In genomic region chr11:118132385-118133151, GRCh38 we compare ENCODE assay signal across 18 cellular contexts. TPM values are rescaled to one million over a fixed set of nuclear protein-coding genes. Genes with fewer than 3 reads are reported as not detected.
A peak's percentile ranks its signal among the peaks of the same experiment; 100 is the strongest.
DNase-seq lines count a peak whose midpoint lies in the region; ATAC-seq, FAIRE-seq and TF ChIP-seq lines count a peak whose summit lies in the region.
"Had no signal": no experiment of that assay in that cellular context is flagged by ENCODE, and none has a peak within 500 bp of the region (broad histone marks: within the 10 kb centered on the region; RNA-seq: fewer than 3 reads in every experiment).

No MANE protein-coding gene starts in this region.

- DNase-seq in MCF 10A (ENCODE audit: unreplicated experiment) (peak; percentile 57), breast epithelium (ENCODE audit: low spot score in 2 of 2) (no peak), epithelial cell of esophagus (ENCODE audit: low read depth) (peak; percentile 46), pancreas (no peak), upper lobe of right lung (peak; percentile 35), AML-193 (lab: John Stamatoyannopoulos, UW) (no peak), kidney tubule cell (ENCODE audit: low spot score) (no peak)
- DNase-seq: BE2C; CD4-positive, alpha-beta memory T cell; DMS79; GM23248; H7 had no signal

- H3K27ac ChIP-seq in breast epithelium, result no peak overlapping the region
- no peak overlapping the region for H3K27ac ChIP-seq in pancreas
- no peak overlapping the region for H3K27ac ChIP-seq in upper lobe of right lung
- H3K27ac ChIP-seq: C4-2B, GM23248 had no signal

- TF ChIP-seq POLR2A in breast epithelium (IDR thresholded peaks at IDR 0.05), result no peak

- no peaks in the 10 kb centered on the region for H3K27me3 ChIP-seq in breast epithelium
- H3K27me3 ChIP-seq in pancreas, result no peaks in the 10 kb centered on the region
- H3K27me3 ChIP-seq in upper lobe of right lung, result no peaks in the 10 kb centered on the region

- peaks cover 22% of the 10 kb centered on the region for H3K27me3 Mint-ChIP-seq in MCF 10A (ENCODE audit: insufficient read depth, unreplicated experiment)

- CTCF ChIA-PET in MCF 10A (lab: Yijun Ruan, JAX), result interaction anchor here (1.2 to 2.1 kb wide), 2 partner anchors 12 to 39 kb away, joined by 8 to 10 read pairs; no protein-coding TSS in a partner anchor

- intact Hi-C loops in MCF 10A (cut with micrococcal nuclease) (no loop called here), breast epithelium (cut with DNase I; ENCODE audit: low total_unique reads) (no loop called here), pancreas (cut with DNase I) (no loop called here), upper lobe of right lung (cut with DNase I) (no loop called here)

- H3K27ac Mint-ChIP-seq in MCF 10A (ENCODE audit: low read depth, unreplicated experiment), result no peak overlapping the region

- H3K36me3 ChIP-seq in breast epithelium (no peaks in the 10 kb centered on the region), pancreas (no peaks in the 10 kb centered on the region), upper lobe of right lung (no peaks in the 10 kb centered on the region)
- H3K36me3 ChIP-seq: BE2C had no signal

- ATAC-seq in pancreas, result peak in 3 of 4 donors; percentile 33 to 62 (median 38)
- ATAC-seq in upper lobe of right lung, result no peak
- ATAC-seq: HepG2 had no signal

- FAIRE-seq in pancreas (lab: Jason Lieb, UNC), result no peak
- FAIRE-seq: A204.1, GM12891, HepG2, HTR-8/SVneo had no signal

- H3K9me3 Mint-ChIP-seq in MCF 10A (ENCODE audit: unreplicated experiment), result no peaks in the 10 kb centered on the region
- H3K9me3 Mint-ChIP-seq: CD4-positive, alpha-beta memory T cell had no signal

- H3K4me1 Mint-ChIP-seq in MCF 10A (ENCODE audit: insufficient read depth, unreplicated experiment), result no peaks in the 10 kb centered on the region
- H3K4me1 Mint-ChIP-seq: CD4-positive, alpha-beta memory T cell had no signal

- no peak overlapping the region for H3K4me3 ChIP-seq in breast epithelium
- no peak overlapping the region for H3K4me3 ChIP-seq in epithelial cell of esophagus (ENCODE audit: low read length)
- H3K4me3 ChIP-seq in pancreas, result no peak overlapping the region
- H3K4me3 ChIP-seq in upper lobe of right lung, result no peak overlapping the region
- H3K4me3 ChIP-seq: GM23248 had no signal

- H3K36me3 Mint-ChIP-seq in MCF 10A (ENCODE audit: insufficient read depth, unreplicated experiment), result no peaks in the 10 kb centered on the region
- H3K36me3 Mint-ChIP-seq: CD4-positive, alpha-beta memory T cell had no signal

- H3K4me1 ChIP-seq in breast epithelium (no peaks in the 10 kb centered on the region), pancreas (peaks cover 0 to 5% (median 0%) of the 10 kb centered on the region in 3 donors), upper lobe of right lung (no peaks in the 10 kb centered on the region)

- no TSS peak for BruUV-seq in MCF 10A (replicated peaks; lab: Mats Ljungman, UMichigan)

- no peaks in the 10 kb centered on the region for H3K9me3 ChIP-seq in breast epithelium
- no peaks in the 10 kb centered on the region for H3K9me3 ChIP-seq in pancreas
- H3K9me3 ChIP-seq in upper lobe of right lung, result no peaks in the 10 kb centered on the region
- H3K9me3 ChIP-seq: BE2C had no signal

- H3K4me3 Mint-ChIP-seq in MCF 10A (ENCODE audit: unreplicated experiment), result no peak overlapping the region
- H3K4me3 Mint-ChIP-seq: CD4-positive, alpha-beta memory T cell had no signal

- 63 to 66% methylated on average over 15 of the region's 15 CpGs for WGBS in pancreas, 2 donors

- no peak for TF ChIP-seq CTCF in MCF 10A (IDR thresholded peaks at IDR 0.05; ENCODE audit: unreplicated experiment)
- no peak for TF ChIP-seq CTCF in breast epithelium (IDR thresholded peaks at IDR 0.05)
- no peak for TF ChIP-seq CTCF in epithelial cell of esophagus (IDR thresholded peaks at IDR 0.05; ENCODE audit: insufficient read depth, low read depth, low read length, missing control alignments)
- TF ChIP-seq CTCF in pancreas (IDR thresholded peaks at IDR 0.05), result no peak
- no peak for TF ChIP-seq CTCF in upper lobe of right lung (IDR thresholded peaks at IDR 0.05)

- POLR2A ChIA-PET in MCF 10A (lab: Yijun Ruan, JAX), result interaction anchor here (0.6 kb wide), 1 partner anchor 55 kb away, joined by 3 read pairs; no protein-coding TSS in a partner anchor

RNA-seq across cellular contexts. Expression of gene SCN4B, which starts 20.1 kb away (rescaled TPM):
- 0.32 TPM in 1 of 2 replicates, not detected in the other for total RNA-seq in MCF 10A (2022)
- total RNA-seq in breast epithelium, result 1 to 10 TPM; 3.3 to 7.9 (median 3.7) TPM
- 1 to 10 TPM in 3 of 6 donors, under 1 TPM in 3; 0.69 to 2.3 (median 1.0) TPM for total RNA-seq in pancreas
- polyA plus RNA-seq in pancreas, result 1 to 10 TPM in 1 of 2 donors, under 1 TPM in 1; 0.61 to 2.9 TPM
- 7.2 TPM for total RNA-seq in upper lobe of right lung
- total RNA-seq: CD4-positive, alpha-beta memory T cell; G401; GM23248 had no signal
- polyA plus RNA-seq: CD4-positive, alpha-beta memory T cell; GM23248 had no signal

RNA-seq across cellular contexts. Expression of gene SCN2B, which starts 43.9 kb away (rescaled TPM):
- total RNA-seq in MCF 10A (2022) (not detected in 2 replicates), breast epithelium (under 1 TPM; under 0.01 to 0.88 (median 0.16) TPM), pancreas (under 1 TPM; 0.05 to 0.31 (median 0.06) TPM), upper lobe of right lung (2.5 TPM)
- under 1 TPM; 0.04 to 0.05 TPM for polyA plus RNA-seq in pancreas
- total RNA-seq: CD4-positive, alpha-beta memory T cell; GM23248 had no signal
- polyA plus RNA-seq: CD4-positive, alpha-beta memory T cell; GM23248 had no signal

RNA-seq across cellular contexts. Expression of gene SMIM35, which starts 45.8 kb away (rescaled TPM):
- total RNA-seq in MCF 10A (2022), result not detected in 2 replicates
- total RNA-seq in breast epithelium, result not detected
- total RNA-seq in pancreas, result not detected
- under 1 TPM in 1 of 2 donors, not detected in 1; 0.02 TPM for polyA plus RNA-seq in pancreas
- not detected for total RNA-seq in upper lobe of right lung
- total RNA-seq: G401, GM23248, H7, HepG2 had no signal
- polyA plus RNA-seq: GM23248, HepG2 had no signal

RNA-seq across cellular contexts. Expression of gene TMPRSS4, which starts 55.7 kb away (rescaled TPM):
- not detected in 2 replicates for total RNA-seq in MCF 10A (2022)
- total RNA-seq in breast epithelium, result under 1 TPM in 1 of 3 donors, not detected in 2; 0.98 TPM
- total RNA-seq in pancreas, result 1 to 10 TPM in 1 of 6 donors, under 1 TPM in 3, not detected in 2; 0.39 to 2.2 (median 0.65) TPM
- polyA plus RNA-seq in pancreas, result under 1 TPM in 1 of 2 donors, not detected in 1; 0.15 TPM
- 3.0 TPM for total RNA-seq in upper lobe of right lung
- total RNA-seq: G401, GM23248, HepG2 had no signal
- polyA plus RNA-seq: CD4-positive, alpha-beta memory T cell; GM23248 had no signal

Comparison
In these comparisons a context has a peak if more than half of its experiments do, and no peak if none do; other contexts are left out.
1. DNase-seq: peak in MCF 10A (single experiment), epithelial cell of esophagus (single experiment) and upper lobe of right lung (single experiment); none in breast epithelium (0 of 2), pancreas (0 of 6), AML-193 (0 of 2) and kidney tubule cell (single experiment).